Comparison of ENCODE assay signal across 17 cellular contexts in the genomic region with DNA sequence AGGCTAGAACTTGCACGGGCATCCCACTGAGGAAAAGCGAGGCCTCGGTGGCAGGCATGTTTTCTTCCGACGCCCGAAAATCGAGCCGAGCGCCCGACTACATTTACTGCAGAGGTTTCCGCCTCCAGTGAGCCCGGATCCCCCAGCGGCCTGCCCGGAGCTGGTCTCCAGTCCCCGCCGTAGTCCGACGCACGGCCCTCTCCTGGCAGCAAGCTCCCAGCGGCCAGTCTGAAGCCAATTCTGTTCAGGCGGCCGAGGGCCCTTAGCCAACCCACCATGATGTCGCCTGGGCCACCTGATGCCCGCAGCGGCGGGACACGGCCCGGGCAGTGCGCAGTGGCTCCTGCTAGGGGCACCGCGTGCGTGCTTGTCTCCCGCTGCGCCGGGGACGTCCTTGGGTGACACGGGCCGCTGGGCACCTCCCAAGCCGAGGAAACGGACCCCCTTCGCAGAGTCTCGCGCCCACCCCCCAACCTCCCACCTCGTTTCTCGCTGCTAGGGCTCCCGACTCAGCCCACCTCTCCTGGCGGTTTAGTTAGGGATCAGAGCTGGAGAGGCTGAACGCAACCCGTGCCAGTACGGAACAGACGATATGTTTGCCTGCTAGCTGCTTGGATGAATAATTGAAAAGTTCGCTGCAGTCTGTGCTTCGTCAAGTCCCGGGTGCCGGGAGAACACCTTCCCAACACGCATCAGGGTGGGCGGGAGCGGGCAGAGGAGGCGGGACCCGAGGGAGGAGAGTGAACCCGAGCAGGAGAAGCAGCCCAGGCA. TPM values are rescaled to one million over a fixed set of nuclear protein-coding genes. Genes with fewer than 3 reads are reported as not detected.
DNase-seq lines count a peak whose midpoint lies in the region; ATAC-seq, FAIRE-seq and TF ChIP-seq lines count a peak whose summit lies in the region.
"Had no signal": no experiment of that assay in that cellular context is flagged by ENCODE, and none has a peak within 500 bp of the region (broad histone marks: within the 10 kb centered on the region; RNA-seq: fewer than 3 reads in every experiment).

No MANE protein-coding gene starts in this region.

- H3K4me3 ChIP-seq in keratinocyte (ENCODE audit: control insufficient read depth in 2 of 3, extremely low read depth in 1 of 3, insufficient read depth in 2 of 3, low read depth in 1 of 3, low read length in 3 of 3): no peak overlapping the region
- H3K4me3 ChIP-seq in smooth muscle cell: peak overlapping the region; percentile 29

- H3K36me3 ChIP-seq in keratinocyte (ENCODE audit: control insufficient read depth in 2 of 2, extremely low read depth in 1 of 2, insufficient read depth in 2 of 2, low read length in 2 of 2) (no peaks in the 10 kb centered on the region), smooth muscle cell (ENCODE audit: low read depth) (no peaks in the 10 kb centered on the region)

- H3K4me1 Mint-ChIP-seq in activated naive CD8-positive, alpha-beta T cell treated with anti-CD3 and anti-CD28 coated beads, Interleukin-2, amount 10 ng/mL, durations not matched to agents 7 days and 5 days: peaks cover 22% of the 10 kb centered on the region
- peaks cover 36% of the 10 kb centered on the region for H3K4me1 Mint-ChIP-seq in activated naive CD8-positive, alpha-beta T cell treated with anti-CD3 and anti-CD28 coated beads for 36 hours
- peaks cover 47% of the 10 kb centered on the region for H3K4me1 Mint-ChIP-seq in WTC11

- H3K9me3 ChIP-seq in keratinocyte (ENCODE audit: control insufficient read depth, low read depth, low read length) (peaks cover 3% of the 10 kb centered on the region), smooth muscle cell (replicated peaks; ENCODE audit: low read depth) (no peaks in the 10 kb centered on the region)

- peak overlapping the region; percentile 16 for H3K4me2 ChIP-seq in keratinocyte (ENCODE audit: control insufficient read depth, extremely low read depth, insufficient read depth, low read depth, low read length)
- peak overlapping the region; percentile 79 for H3K4me2 ChIP-seq in smooth muscle cell

- no peak overlapping the region for H3K27ac ChIP-seq in keratinocyte (ENCODE audit: control insufficient read depth, insufficient read depth, low read length)
- H3K27ac ChIP-seq in smooth muscle cell (ENCODE audit: low read depth): no peak overlapping the region
- H3K27ac ChIP-seq: RWPE1 had no signal

- no peak overlapping the region for H3K27ac Mint-ChIP-seq in activated naive CD8-positive, alpha-beta T cell treated with anti-CD3 and anti-CD28 coated beads, Interleukin-2, amount 10 ng/mL, durations not matched to agents 7 days and 5 days
- H3K27ac Mint-ChIP-seq in activated naive CD8-positive, alpha-beta T cell treated with anti-CD3 and anti-CD28 coated beads for 36 hours: no peak overlapping the region
- no peak overlapping the region for H3K27ac Mint-ChIP-seq in WTC11

- peak; percentile 35 for DNase-seq in activated naive CD8-positive, alpha-beta T cell treated with anti-CD3 and anti-CD28 coated beads, Interleukin-2, amount 10 ng/mL, durations not matched to agents 7 days and 5 days
- no peak for DNase-seq in activated naive CD8-positive, alpha-beta T cell treated with anti-CD3 and anti-CD28 coated beads for 36 hours
- DNase-seq in WTC11 (ENCODE audit: low spot score) (peak; percentile 54), keratinocyte (ENCODE audit: low read depth, low spot score) (no peak), smooth muscle cell (lab: John Stamatoyannopoulos, UW; ENCODE audit: unreplicated experiment) (no peak), NCI-H748 treated with DMSO at 0.1 percent for 48 hours (lab: John Stamatoyannopoulos, UW) (no peak), dermis blood vessel endothelial cell (no peak)
- DNase-seq: activated CD4-positive, alpha-beta T cell treated with anti-CD3 and anti-CD28 coated beads, Interleukin-2, amount 10 ng/mL, durations not matched to agents 24 days and 14 days; activated gamma-delta T cell treated with Interleukin-2 at 50 U/mL for 16 hours; AML-193; midbrain; NCI-H1417; NCI-H510A treated with DMSO at 0.1 percent for 48 hours had no signal

- dilution Hi-C loops in keratinocyte (cut with MboI; ENCODE audit: extremely low pct_ligation_motif_present, low sequenced_read_pairs): no loop called here

- no peaks in the 10 kb centered on the region for H4K20me1 ChIP-seq in keratinocyte (ENCODE audit: control insufficient read depth, extremely low read depth, insufficient read depth, low read length)
- H4K20me1 ChIP-seq in smooth muscle cell (ENCODE audit: low read depth): no peaks in the 10 kb centered on the region

- H3K9me1 ChIP-seq in keratinocyte (ENCODE audit: control insufficient read depth, extremely low read depth, insufficient read depth, low read length): no peaks in the 10 kb centered on the region

- H3K4me1 ChIP-seq in keratinocyte (ENCODE audit: control insufficient read depth, extremely low read depth, insufficient read depth, low read length) (peaks cover 5% of the 10 kb centered on the region), smooth muscle cell (ENCODE audit: low read depth) (peaks cover 25% of the 10 kb centered on the region)

- POLR2A ChIA-PET in activated naive CD8-positive, alpha-beta T cell treated with anti-CD3 and anti-CD28 coated beads, Interleukin-2, amount 10 ng/mL, durations not matched to agents 7 days and 5 days (lab: Charles Lee): no interaction called here
- POLR2A ChIA-PET in WTC11 (lab: Charles Lee): no interaction called here

- H3K36me3 Mint-ChIP-seq in activated naive CD8-positive, alpha-beta T cell treated with anti-CD3 and anti-CD28 coated beads, Interleukin-2, amount 10 ng/mL, durations not matched to agents 7 days and 5 days: peaks cover 2% of the 10 kb centered on the region
- H3K36me3 Mint-ChIP-seq in activated naive CD8-positive, alpha-beta T cell treated with anti-CD3 and anti-CD28 coated beads for 36 hours: no peaks in the 10 kb centered on the region
- H3K36me3 Mint-ChIP-seq in WTC11: no peaks in the 10 kb centered on the region

- TF ChIP-seq CTCF in WTC11 (IDR thresholded peaks at IDR 0.05): no peak
- TF ChIP-seq CTCF in keratinocyte (optimal IDR thresholded peaks at IDR 0.05 in 1 of 3, IDR thresholded peaks at IDR 0.05 in 1 of 3, conservative IDR thresholded peaks at IDR 0.05 in 1 of 3; ENCODE audit: extremely low read depth in 1 of 3, insufficient read depth in 2 of 3, low read length in 3 of 3): no peak
- TF ChIP-seq CTCF in smooth muscle cell (IDR thresholded peaks at IDR 0.05; ENCODE audit: borderline replicate concordance, insufficient read depth, poor library complexity, severe bottlenecking): no peak

- H3K4me3 Mint-ChIP-seq in activated naive CD8-positive, alpha-beta T cell treated with anti-CD3 and anti-CD28 coated beads, Interleukin-2, amount 10 ng/mL, durations not matched to agents 7 days and 5 days: no peak overlapping the region
- no peak overlapping the region for H3K4me3 Mint-ChIP-seq in activated naive CD8-positive, alpha-beta T cell treated with anti-CD3 and anti-CD28 coated beads for 36 hours
- peak overlapping the region; percentile 83 for H3K4me3 Mint-ChIP-seq in WTC11

- CTCF ChIA-PET in WTC11 (lab: Charles Lee): interaction anchor here (4.8 kb wide), 1 partner anchor 12 kb away, joined by 35 read pairs; no protein-coding TSS in a partner anchor

- WGBS in smooth muscle cell (ENCODE audit: low lambda C conversion rate): 4% methylated on average over 59 of the region's 61 CpGs

- peaks cover 86% of the 10 kb centered on the region for H3K27me3 Mint-ChIP-seq in activated naive CD8-positive, alpha-beta T cell treated with anti-CD3 and anti-CD28 coated beads, Interleukin-2, amount 10 ng/mL, durations not matched to agents 7 days and 5 days
- peaks cover 97% of the 10 kb centered on the region for H3K27me3 Mint-ChIP-seq in activated naive CD8-positive, alpha-beta T cell treated with anti-CD3 and anti-CD28 coated beads for 36 hours
- H3K27me3 Mint-ChIP-seq in WTC11 (ENCODE audit: low read depth): peaks cover 100% of the 10 kb centered on the region

- H2AFZ ChIP-seq in keratinocyte (ENCODE audit: control insufficient read depth, low read length) (no peak overlapping the region), smooth muscle cell (ENCODE audit: low read depth) (no peak overlapping the region)

- no peaks in the 10 kb centered on the region for H3F3A ChIP-seq in smooth muscle cell (ENCODE audit: low read depth)

- no peak overlapping the region for H3K9ac ChIP-seq in keratinocyte (ENCODE audit: control insufficient read depth, extremely low read depth, insufficient read depth, low read length)
- no peak overlapping the region for H3K9ac ChIP-seq in smooth muscle cell (ENCODE audit: low read depth)

- H3K79me2 ChIP-seq in keratinocyte (ENCODE audit: control insufficient read depth, insufficient read depth, low read length) (no peaks in the 10 kb centered on the region), smooth muscle cell (ENCODE audit: low read depth) (no peaks in the 10 kb centered on the region)

- ATAC-seq in activated naive CD8-positive, alpha-beta T cell treated with anti-CD3 and anti-CD28 coated beads, Interleukin-2, amount 10 ng/mL, durations not matched to agents 7 days and 5 days (ENCODE audit: low read depth): no peak
- ATAC-seq in WTC11: peak; percentile 8; the same call in 1 of the 2 replicates
- ATAC-seq in GM18861 (IDR thresholded peaks at IDR 0.05; ENCODE audit: unreplicated experiment): no peak

- peaks cover 3% of the 10 kb centered on the region for H3K9me3 Mint-ChIP-seq in activated naive CD8-positive, alpha-beta T cell treated with anti-CD3 and anti-CD28 coated beads, Interleukin-2, amount 10 ng/mL, durations not matched to agents 7 days and 5 days
- H3K9me3 Mint-ChIP-seq in activated naive CD8-positive, alpha-beta T cell treated with anti-CD3 and anti-CD28 coated beads for 36 hours: peaks cover 3% of the 10 kb centered on the region
- no peaks in the 10 kb centered on the region for H3K9me3 Mint-ChIP-seq in WTC11
- H3K9me3 Mint-ChIP-seq: T-helper 1 cell treated with Interleukin-12 subunit alpha and Interleukin-12 subunit beta and Interleukin-4 antibody, amounts not matched to agents 30 μg/mL and 1 μg/mL, for 36 hours had no signal

- no peak for FAIRE-seq in keratinocyte (lab: Jason Lieb, UNC)
- FAIRE-seq: G401.6 had no signal

- H3K27me3 ChIP-seq in keratinocyte (ENCODE audit: control insufficient read depth, extremely low read depth, insufficient read depth, low read length): peaks cover 88% of the 10 kb centered on the region
- H3K27me3 ChIP-seq in smooth muscle cell (ENCODE audit: low read depth): peaks cover 97% of the 10 kb centered on the region

RNA-seq across cellular contexts. Expression of a gene that starts 5.3 kb away (rescaled TPM):
- total RNA-seq in activated naive CD8-positive, alpha-beta T cell treated with anti-CD3 and anti-CD28 coated beads, Interleukin-2, amount 10 ng/mL, durations not matched to agents 7 days and 5 days: not detected
- total RNA-seq in activated naive CD8-positive, alpha-beta T cell treated with anti-CD3 and anti-CD28 coated beads for 36 hours: not detected
- total RNA-seq in WTC11 (2021) (0.87 to 1.9 TPM (median 1.6 TPM) in 3 replicates), smooth muscle cell (0.04 TPM in 1 of 2 replicates, not detected in the other), dermis blood vessel endothelial cell (under 0.01 TPM in 2 replicates)
- polyA plus RNA-seq in keratinocyte (under 0.01 to 0.01 TPM (median 0.01 TPM) in 3 replicates), smooth muscle cell (not detected in 2 replicates)
- not detected for polyA plus RNA-seq in keratinocyte (2011; ENCODE audit: low read depth)
- polyA plus RNA-seq in keratinocyte (2011; cell fraction: cytosol; rRNA removed): 0.01 TPM in 2 replicates
- 0.03 and 0.06 TPM in 2 replicates for polyA plus RNA-seq in keratinocyte (2011; cell fraction: nucleus; rRNA removed)
- 0.01 and 0.02 TPM in 2 replicates for polyA plus RNA-seq in keratinocyte (2012; ENCODE audit: low replicate concordance)
- polyA minus RNA-seq in keratinocyte: 0.03 TPM in 2 of 3 replicates, not detected in the other
- polyA minus RNA-seq in keratinocyte (2011; cell fraction: cytosol; rRNA and poly(A)+ RNA removed): not detected
- polyA minus RNA-seq in keratinocyte (2011; cell fraction: nucleus; rRNA and poly(A)+ RNA removed): 0.08 and 0.11 TPM in 2 replicates
- total RNA-seq: activated CD4-positive, alpha-beta T cell treated with anti-CD3 and anti-CD28 coated beads, Interleukin-2, amount 10 ng/mL, durations not matched to agents 24 days and 14 days had no signal

Comparison
In these comparisons a context has a peak if more than half of its experiments do, and no peak if none do; other contexts are left out.
1. DNase-seq: peak in activated naive CD8-positive, alpha-beta T cell treated with anti-CD3 and anti-CD28 coated beads, Interleukin-2, amount 10 ng/mL, durations not matched to agents 7 days and 5 days (single experiment) and WTC11 (single experiment); none in activated naive CD8-positive, alpha-beta T cell treated with anti-CD3 and anti-CD28 coated beads for 36 hours (single experiment), keratinocyte (single experiment), smooth muscle cell (single experiment), NCI-H748 treated with DMSO at 0.1 percent for 48 hours (single experiment) and dermis blood vessel endothelial cell (single experiment).